In genomic region chr19:940591-941291, GRCh38 we compare ENCODE assay signal across 1 cellular context.
A peak's percentile ranks its signal among the peaks of the same experiment; 100 is the strongest.
TF ChIP-seq lines count a peak whose summit lies in the region.

No MANE protein-coding gene starts in this region.

TF ChIP-seq in K562, 482 proteins besides CTCF, POLR2A, EP300 and RAD21:
- TF ChIP-seq CHD1 (IDR thresholded peaks at IDR 0.05; ENCODE audit: low read length) (no peak), SLC30A9 (CRISPR knock-in tag; IDR thresholded peaks at IDR 0.05) (no peak), ZBTB33 (CRISPR knock-in tag; IDR thresholded peaks at IDR 0.05) (peak; percentile 18; the same call in 1 of the 2 replicates), ZHX1 (conservative IDR thresholded peaks at IDR 0.05; ENCODE audit: low read length) (no peak), FOXP1 (CRISPR knock-in tag; IDR thresholded peaks at IDR 0.05) (no peak), CTBP1 (IDR thresholded peaks at IDR 0.05; ENCODE audit: borderline replicate concordance) (no peak), FIP1L1 (IDR thresholded peaks at IDR 0.05; ENCODE audit: low read depth, low read length, poor library complexity, severe bottlenecking) (no peak), HNRNPL (IDR thresholded peaks at IDR 0.05; ENCODE audit: low read depth, low read length) (peak; percentile 89; the same call in 1 of the 2 replicates), FOS (IDR thresholded peaks at IDR 0.05; ENCODE audit: extremely low read depth, insufficient read length) (no peak), RBFOX2 (IDR thresholded peaks at IDR 0.05; ENCODE audit: low read depth, low read length) (0 out of 2 replicates have a peak, but pooled peaks have one; percentile 27), ZNF511 (CRISPR knock-in tag; IDR thresholded peaks at IDR 0.05) (no peak), FOSL1 (tag; conservative IDR thresholded peaks at IDR 0.05) (no peak), CBX1 (IDR thresholded peaks at IDR 0.05; ENCODE audit: low read depth) (no peak)
TF ChIP-seq in K562: peak in this region for 3.
